8 cellular contexts compared by ENCODE assay signal in the genomic region with DNA sequence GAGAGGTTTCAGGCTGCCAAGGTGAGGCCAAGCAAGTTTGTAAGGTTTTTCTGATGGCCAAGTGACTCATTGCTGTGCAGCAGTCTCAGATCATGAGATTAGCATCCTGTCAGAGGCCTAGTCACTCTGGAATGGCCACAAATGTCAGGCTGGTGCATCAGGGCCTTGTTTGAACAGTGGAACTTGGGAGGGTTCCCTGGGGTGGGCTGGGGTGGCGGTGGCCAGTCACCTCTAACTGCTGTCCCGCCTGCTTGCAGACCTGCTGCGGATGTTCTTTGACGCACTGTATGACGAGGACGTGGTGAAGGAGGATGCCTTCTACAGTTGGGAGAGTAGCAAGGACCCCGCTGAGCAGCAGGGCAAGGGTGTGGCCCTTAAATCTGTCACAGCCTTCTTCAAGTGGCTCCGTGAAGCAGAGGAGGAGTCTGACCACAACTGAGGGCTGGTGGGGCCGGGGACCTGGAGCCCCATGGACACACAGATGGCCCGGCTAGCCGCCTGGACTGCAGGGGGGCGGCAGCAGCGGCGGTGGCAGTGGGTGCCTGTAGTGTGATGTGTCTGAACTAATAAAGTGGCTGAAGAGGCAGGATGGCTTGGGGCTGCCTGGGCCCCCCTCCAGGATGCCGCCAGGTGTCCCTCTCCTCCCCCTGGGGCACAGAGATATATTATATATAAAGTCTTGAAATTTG. TPM values are rescaled to one million over a fixed set of nuclear protein-coding genes. Genes with fewer than 3 reads are reported as not detected.
DNase-seq lines count a peak whose midpoint lies in the region; ATAC-seq, FAIRE-seq and TF ChIP-seq lines count a peak whose summit lies in the region.

No MANE protein-coding gene starts in this region.

- peaks cover 90% of the 10 kb centered on the region for H3K36me3 Mint-ChIP-seq in Calu3 (ENCODE audit: insufficient read depth, unreplicated experiment)
- peaks cover 43% of the 10 kb centered on the region for H3K36me3 Mint-ChIP-seq in brain

- peaks cover 19% of the 10 kb centered on the region for H3K36me3 ChIP-seq in mesendoderm (ENCODE audit: control insufficient read depth, insufficient read depth, low read length)
- peaks cover 4% of the 10 kb centered on the region for H3K36me3 ChIP-seq in urinary bladder (ENCODE audit: insufficient read depth)

- H3K27me3 ChIP-seq in mesendoderm (ENCODE audit: insufficient read depth, low read length, poor library complexity): no peaks in the 10 kb centered on the region

- WGBS in mesendoderm (ENCODE audit: extremely low coverage, insufficient coverage, low lambda C conversion rate): no CpG with 5 or more reads among the region's 15 CpGs
- 70% methylated on average over 15 of the region's 15 CpGs for WGBS in urinary bladder

- FAIRE-seq in GM19239 (lab: Jason Lieb, UNC): no peak

- H3K9ac ChIP-seq in mesendoderm (ENCODE audit: low read length): no peak overlapping the region

- no peak overlapping the region for H2BK15ac ChIP-seq in mesendoderm (replicated peaks; ENCODE audit: low read depth)

- H3K4me1 Mint-ChIP-seq in Calu3 (ENCODE audit: low read depth, unreplicated experiment) (peaks cover 52% of the 10 kb centered on the region), brain (peaks cover 36% of the 10 kb centered on the region)

- H3K18ac ChIP-seq in mesendoderm (ENCODE audit: low read length): no peak overlapping the region

- H4K5ac ChIP-seq in mesendoderm (ENCODE audit: low read length): no peak overlapping the region

- H2BK120ac ChIP-seq in mesendoderm (ENCODE audit: low read depth, low read length): no peak overlapping the region

- TF ChIP-seq CTCF in Calu3 (IDR thresholded peaks at IDR 0.05; ENCODE audit: unreplicated experiment): no peak
- TF ChIP-seq CTCF in brain (conservative IDR thresholded peaks at IDR 0.05): no peak

- H3K79me1 ChIP-seq in mesendoderm (ENCODE audit: low read length): peaks cover 3% of the 10 kb centered on the region

- H3K79me2 ChIP-seq in mesendoderm (ENCODE audit: control insufficient read depth, insufficient read depth, low read length): no peaks in the 10 kb centered on the region

- BruUV-seq in Calu3 (replicated peaks; lab: Mats Ljungman, UMichigan): no TSS peak

- no peak overlapping the region for H2BK5ac ChIP-seq in mesendoderm (ENCODE audit: low read length)

- H3K27ac Mint-ChIP-seq in Calu3 (ENCODE audit: unreplicated experiment) (peak overlapping the region; percentile 43), brain (peak overlapping the region; percentile 31 to 99 (median 79))

- H3K4ac ChIP-seq in mesendoderm (ENCODE audit: low read depth, low read length): no peak overlapping the region

- H3K4me3 Mint-ChIP-seq in Calu3 (ENCODE audit: low read depth, unreplicated experiment): peak overlapping the region; percentile 8
- H3K4me3 Mint-ChIP-seq in brain: peak overlapping the region in 4 of 5 experiments; percentile 51 to 76 (median 62)

- H2AK5ac ChIP-seq in mesendoderm (ENCODE audit: low read length): no peak overlapping the region

- no peak overlapping the region for H4K8ac ChIP-seq in mesendoderm (ENCODE audit: low read depth, low read length)

- H3K27ac ChIP-seq in mesendoderm (ENCODE audit: low read depth, low read length) (no peak overlapping the region), urinary bladder (ENCODE audit: low read depth) (peak overlapping the region; percentile 66)

- H3K4me3 ChIP-seq in mesendoderm (ENCODE audit: low read length): no peak overlapping the region
- H3K4me3 ChIP-seq in urinary bladder (ENCODE audit: low read depth, low read length): no peak overlapping the region

- CTCF ChIA-PET in Calu3 (lab: Charles Lee): interaction anchor here (0.9 kb wide), 1 partner anchor 29 kb away, joined by 3 read pairs; no protein-coding TSS in a partner anchor

- peak; percentile 53 for DNase-seq in Calu3
- peak; percentile 65 to 82 for DNase-seq in SW 1271 (lab: John Stamatoyannopoulos, UW)
- peak; percentile 34 for DNase-seq in mesendoderm
- no peak for DNase-seq in NCI-H446 (lab: John Stamatoyannopoulos, UW)
- no peak for DNase-seq in GM19239 (ENCODE audit: insufficient read length, low spot score)

- no peaks in the 10 kb centered on the region for H3K9me3 Mint-ChIP-seq in Calu3 (ENCODE audit: low read depth, unreplicated experiment)
- no peaks in the 10 kb centered on the region for H3K9me3 Mint-ChIP-seq in brain

- no peak overlapping the region for H3K4me2 ChIP-seq in mesendoderm (ENCODE audit: low read length)

- intact Hi-C loops in Calu3 (cut with micrococcal nuclease; ENCODE audit: unreplicated experiment): no loop called here

- ATAC-seq in HG02852 (IDR thresholded peaks at IDR 0.05; ENCODE audit: unreplicated experiment): no peak

- H3K56ac ChIP-seq in mesendoderm (ENCODE audit: low read length): no peak overlapping the region

- H3K27me3 Mint-ChIP-seq in Calu3 (ENCODE audit: unreplicated experiment): no peaks in the 10 kb centered on the region
- peaks cover 9% of the 10 kb centered on the region for H3K27me3 Mint-ChIP-seq in brain

- H3K4me1 ChIP-seq in mesendoderm (ENCODE audit: control insufficient read depth, low read depth, low read length): peaks cover 3% of the 10 kb centered on the region
- H3K4me1 ChIP-seq in urinary bladder (ENCODE audit: insufficient read depth): no peaks in the 10 kb centered on the region

- H3K23ac ChIP-seq in mesendoderm (ENCODE audit: low read length): no peak overlapping the region

RNA-seq across cellular contexts. Expression of gene FAM131A, which starts 2.8 kb away (rescaled TPM):
- total RNA-seq in Calu3 (2022): 24.4 and 29.2 TPM in 2 replicates
- 71.5 TPM for polyA plus RNA-seq in brain (ENCODE audit: insufficient read depth, low read depth, low replicate concordance)
- 4.8 TPM for polyA plus RNA-seq in mesendoderm (2013, experiment 1 of 2)
- polyA plus RNA-seq in mesendoderm (2013, experiment 2 of 2): 5.1 TPM
- 15.9 TPM for total RNA-seq in urinary bladder
- polyA plus RNA-seq in urinary bladder: 31.0 TPM

RNA-seq across cellular contexts. Expression of gene EIF4G1, which starts 20.2 kb away (rescaled TPM):
- total RNA-seq in Calu3 (2022) (662 and 673 TPM in 2 replicates), urinary bladder (117 TPM)
- polyA plus RNA-seq in brain (ENCODE audit: insufficient read depth, low read depth, low replicate concordance) (183 TPM), urinary bladder (224 TPM)
- polyA plus RNA-seq in mesendoderm (2013, experiment 1 of 2): 364 TPM
- polyA plus RNA-seq in mesendoderm (2013, experiment 2 of 2): 356 TPM

RNA-seq across cellular contexts. Expression of gene CLCN2, which starts 26.8 kb away (rescaled TPM):
- total RNA-seq in Calu3 (2022): 22.9 and 25.3 TPM in 2 replicates
- 2.6 TPM for polyA plus RNA-seq in brain (ENCODE audit: insufficient read depth, low read depth, low replicate concordance)
- polyA plus RNA-seq in mesendoderm (2013, experiment 1 of 2): 3.7 TPM
- 3.9 TPM for polyA plus RNA-seq in mesendoderm (2013, experiment 2 of 2)
- total RNA-seq in urinary bladder: 4.7 TPM
- polyA plus RNA-seq in urinary bladder: 4.8 TPM

RNA-seq across cellular contexts. Expression of gene POLR2H, which starts 26.9 kb away (rescaled TPM):
- total RNA-seq in Calu3 (2022) (128 and 131 TPM in 2 replicates), urinary bladder (45.9 TPM)
- polyA plus RNA-seq in brain (ENCODE audit: insufficient read depth, low read depth, low replicate concordance) (90.7 TPM), urinary bladder (59.7 TPM)
- polyA plus RNA-seq in mesendoderm (2013, experiment 1 of 2): 89.1 TPM
- 91.1 TPM for polyA plus RNA-seq in mesendoderm (2013, experiment 2 of 2)

RNA-seq across cellular contexts. Expression of gene PSMD2, which starts 35.6 kb away (rescaled TPM):
- total RNA-seq in Calu3 (2022) (513 and 530 TPM in 2 replicates), urinary bladder (121 TPM)
- polyA plus RNA-seq in brain (ENCODE audit: insufficient read depth, low read depth, low replicate concordance) (325 TPM), urinary bladder (205 TPM)
- polyA plus RNA-seq in mesendoderm (2013, experiment 1 of 2): 152 TPM
- 152 TPM for polyA plus RNA-seq in mesendoderm (2013, experiment 2 of 2)

Comparison
In these comparisons a context has a peak if more than half of its experiments do, and no peak if none do; other contexts are left out.
1. DNase-seq: peak in Calu3 (single experiment), SW 1271 (2 of 2) and mesendoderm (single experiment); none in NCI-H446 (0 of 2) and GM19239 (single experiment).